ENCODE assay signal across 1 cellular context in the genomic region with DNA sequence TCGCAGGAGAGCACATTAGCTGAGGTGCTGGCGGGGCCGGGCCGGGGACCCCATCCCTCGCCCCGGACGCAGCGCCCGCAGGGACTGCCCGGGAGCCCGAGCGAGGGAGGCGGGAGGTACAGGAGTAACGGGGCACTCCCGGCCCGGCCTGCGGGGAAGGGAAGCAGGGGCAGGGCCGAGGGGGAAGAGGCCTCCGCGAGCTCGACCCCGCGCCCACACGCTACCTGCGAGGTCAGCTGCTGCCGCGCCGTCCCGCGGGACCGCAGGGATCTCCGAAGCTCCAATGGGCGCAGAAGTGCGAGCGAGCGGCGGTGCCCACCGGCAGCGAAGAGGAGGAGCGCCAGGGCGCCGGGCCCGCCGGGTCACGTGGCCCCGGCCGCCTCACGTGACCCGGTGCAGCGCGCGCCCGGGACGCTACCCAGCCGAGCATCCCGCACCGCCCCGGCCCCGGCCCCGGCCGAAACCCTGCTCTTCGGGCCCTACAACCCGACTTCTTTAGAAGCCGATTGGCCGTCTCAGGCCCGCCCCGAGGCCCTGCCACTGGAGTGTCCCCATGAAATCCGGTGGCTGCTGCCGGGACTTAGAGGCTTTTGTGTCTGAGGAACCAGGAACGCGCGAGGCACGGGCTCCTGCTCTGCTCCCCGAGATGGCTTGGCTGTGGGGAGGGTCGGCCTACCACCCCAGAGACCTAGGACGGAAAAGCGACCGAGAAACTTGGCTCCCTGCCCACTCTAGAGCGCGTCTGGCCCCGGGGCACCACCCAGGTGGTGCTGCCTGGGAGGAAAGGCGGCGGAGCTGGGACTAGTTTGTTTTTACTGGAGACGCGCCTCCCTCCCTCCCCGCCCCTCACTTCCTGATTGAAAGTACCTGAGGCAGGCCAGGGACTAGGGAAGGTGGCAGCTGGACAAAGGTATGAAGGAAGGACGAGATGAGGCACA.
TF ChIP-seq lines count a peak whose summit lies in the region.

A gene (minus strand): TSS at position 339 of the 938 bp plus-strand sequence. CDS start 18,279 bp downstream, outside the sequence.

TF ChIP-seq in H1, 55 proteins besides CTCF, POLR2A, EP300 and RAD21 (continued from another document):
- no peak for TF ChIP-seq KDM5A (IDR thresholded peaks at IDR 0.05; ENCODE audit: low read length)
- TF ChIP-seq, protein P1, sequence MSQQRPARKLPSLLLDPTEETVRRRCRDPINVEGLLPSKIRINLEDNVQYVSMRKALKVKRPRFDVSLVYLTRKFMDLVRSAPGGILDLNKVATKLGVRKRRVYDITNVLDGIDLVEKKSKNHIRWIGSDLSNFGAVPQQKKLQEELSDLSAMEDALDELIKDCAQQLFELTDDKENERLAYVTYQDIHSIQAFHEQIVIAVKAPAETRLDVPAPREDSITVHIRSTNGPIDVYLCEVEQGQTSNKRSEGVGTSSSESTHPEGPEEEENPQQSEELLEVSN (IDR thresholded peaks at IDR 0.05): peak; percentile 50; the same call in 1 of the 2 replicates
- TF ChIP-seq TAF1 (IDR thresholded peaks at IDR 0.05; ENCODE audit: low read depth, low read length): peak; percentile 64
- peak in 1 of 2 experiments; percentile 83; a peak in 2 of 4 replicates for TF ChIP-seq SIN3A (conservative IDR thresholded peaks at IDR 0.05 in 1 of 2, IDR thresholded peaks at IDR 0.05 in 1 of 2; ENCODE audit: low read depth in 1 of 2, low read length in 2 of 2)
- TF ChIP-seq CHD2 (IDR thresholded peaks at IDR 0.05; ENCODE audit: low read length): no peak
- no peak for TF ChIP-seq EZH2 (IDR thresholded peaks at IDR 0.05; ENCODE audit: low read depth, low read length, severe bottlenecking)
- TF ChIP-seq MAFK (IDR thresholded peaks at IDR 0.05; ENCODE audit: low read depth, low read length): no peak
- TF ChIP-seq SP4 (IDR thresholded peaks at IDR 0.05; ENCODE audit: low read length): peak; percentile 90; the same call in 1 of the 2 replicates
- TF ChIP-seq, protein P2, sequence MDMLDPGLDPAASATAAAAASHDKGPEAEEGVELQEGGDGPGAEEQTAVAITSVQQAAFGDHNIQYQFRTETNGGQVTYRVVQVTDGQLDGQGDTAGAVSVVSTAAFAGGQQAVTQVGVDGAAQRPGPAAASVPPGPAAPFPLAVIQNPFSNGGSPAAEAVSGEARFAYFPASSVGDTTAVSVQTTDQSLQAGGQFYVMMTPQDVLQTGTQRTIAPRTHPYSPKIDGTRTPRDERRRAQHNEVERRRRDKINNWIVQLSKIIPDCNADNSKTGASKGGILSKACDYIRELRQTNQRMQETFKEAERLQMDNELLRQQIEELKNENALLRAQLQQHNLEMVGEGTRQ (IDR thresholded peaks at IDR 0.05; ENCODE audit: low read length): peak; percentile 99
- TF ChIP-seq, protein P3, sequence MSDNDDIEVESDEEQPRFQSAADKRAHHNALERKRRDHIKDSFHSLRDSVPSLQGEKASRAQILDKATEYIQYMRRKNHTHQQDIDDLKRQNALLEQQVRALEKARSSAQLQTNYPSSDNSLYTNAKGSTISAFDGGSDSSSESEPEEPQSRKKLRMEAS (IDR thresholded peaks at IDR 0.05): peak; percentile 44; the same call in 1 of the 2 replicates
- no peak; a peak in 1 of 4 replicates for TF ChIP-seq HDAC2 (IDR thresholded peaks at IDR 0.05; ENCODE audit: borderline replicate concordance in 1 of 2, low read depth in 2 of 2, low read length in 2 of 2)
- TF ChIP-seq ASH2L (IDR thresholded peaks at IDR 0.05; ENCODE audit: low read length): peak; percentile 84
- TF ChIP-seq POLR2AphosphoS5 (IDR thresholded peaks at IDR 0.05; ENCODE audit: low read depth, low read length): peak; percentile 18; the same call in 1 of the 2 replicates
- TF ChIP-seq KDM4A (IDR thresholded peaks at IDR 0.05; ENCODE audit: low read depth, low read length, severe bottlenecking): peak; percentile 95
- peak; percentile 79 for TF ChIP-seq PHF8 (conservative IDR thresholded peaks at IDR 0.05; ENCODE audit: low read depth, low read length)
- no peak for TF ChIP-seq CBX5 (IDR thresholded peaks at IDR 0.05; ENCODE audit: low read depth, low read length)
- peak; percentile 29; the same call in 1 of the 2 replicates for TF ChIP-seq TBP (IDR thresholded peaks at IDR 0.05; ENCODE audit: low read depth, low read length)
- TF ChIP-seq SIRT6 (IDR thresholded peaks at IDR 0.05; ENCODE audit: low read length): no peak
- no peak for TF ChIP-seq RFX5 (IDR thresholded peaks at IDR 0.05; ENCODE audit: borderline replicate concordance, low read depth, low read length)
- no peak for TF ChIP-seq JUN (IDR thresholded peaks at IDR 0.05; ENCODE audit: low read depth, low read length)
- TF ChIP-seq EGR1 (IDR thresholded peaks at IDR 0.05; ENCODE audit: borderline replicate concordance, low read depth, low read length): no peak
- TF ChIP-seq, protein P4, sequence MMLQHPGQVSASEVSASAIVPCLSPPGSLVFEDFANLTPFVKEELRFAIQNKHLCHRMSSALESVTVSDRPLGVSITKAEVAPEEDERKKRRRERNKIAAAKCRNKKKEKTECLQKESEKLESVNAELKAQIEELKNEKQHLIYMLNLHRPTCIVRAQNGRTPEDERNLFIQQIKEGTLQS (IDR thresholded peaks at IDR 0.05; ENCODE audit: insufficient read depth, low read depth, low read length): peak; percentile 97
TF ChIP-seq in H1: peak in this region for 14.
